7 cellular contexts compared by ENCODE assay signal in the genomic region with DNA sequence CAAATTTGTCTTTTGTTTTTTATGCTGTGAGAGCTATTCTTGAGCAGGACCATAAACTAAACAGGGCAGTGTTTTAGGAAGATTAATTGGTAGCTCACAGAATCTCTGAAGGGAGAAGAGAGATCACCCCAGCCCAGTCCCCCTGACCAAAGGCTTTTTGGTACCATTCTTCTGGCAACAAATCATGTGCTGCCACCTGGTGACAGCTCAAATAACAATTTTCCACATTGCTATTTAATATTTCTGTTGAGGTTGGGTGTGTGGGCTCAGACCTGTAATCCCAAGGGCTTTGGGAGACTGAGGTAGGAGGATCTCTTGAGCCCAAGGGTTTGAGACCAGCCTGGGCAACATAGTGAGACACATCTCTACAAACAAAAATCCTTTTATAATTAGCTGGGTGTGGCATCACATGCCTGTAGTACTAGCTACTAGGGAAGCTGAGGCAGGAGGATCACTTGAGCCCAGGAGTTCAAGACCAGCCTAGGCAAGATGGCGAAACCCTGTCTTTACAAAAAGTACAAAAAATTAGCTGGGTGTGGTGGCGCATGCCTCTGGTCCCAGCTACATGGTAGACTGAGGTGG. TPM values are rescaled to one million over a fixed set of nuclear protein-coding genes. Genes with fewer than 3 reads are reported as not detected.
DNase-seq lines count a peak whose midpoint lies in the region; ATAC-seq lines count a peak whose summit lies in the region.

No MANE protein-coding gene starts in this region.

- DNase-seq in ELF-1 (ENCODE audit: low read depth, low spot score) (peak; percentile 53), KBM-7 (peak; percentile 83), RPMI7951 (ENCODE audit: low read depth) (peak; percentile 53), amniotic epithelial cell (ENCODE audit: low read depth) (peak; percentile 44), iPS-NIHi7 (ENCODE audit: extremely low spot score) (peak; percentile 45)
- DNase-seq in stimulated activated CD4-positive, alpha-beta T cell treated with anti-CD3 and anti-CD28 coated beads, Interleukin-4, amount 100 ng/mL, for 4 hours = peak; percentile 20 to 31

- in situ Hi-C loops in KBM-7 (cut with MboI; ENCODE audit: low pct_unique_long_range_greater_than_20kb, low sequenced_read_pairs) = loop anchor here (10.0 kb wide), 2 partner anchors 138 to 478 kb away; a partner anchor contains a TSS

- no peak for ATAC-seq in esophagus mucosa

RNA-seq across cellular contexts. Expression of a gene that starts 2.2 kb away (rescaled TPM):
- 2.3 and 4.9 TPM in 2 replicates for total RNA-seq in RPMI7951 (2014; rRNA removed; shearing (Covaris generic))
- 5.2 TPM for total RNA-seq in esophagus mucosa

RNA-seq across cellular contexts. Expression of a gene that starts 6.7 kb away (rescaled TPM):
- 2.2 and 2.4 TPM in 2 replicates for total RNA-seq in RPMI7951 (2014; rRNA removed; shearing (Covaris generic))
- total RNA-seq in esophagus mucosa = 0.88 TPM

RNA-seq across cellular contexts. Expression of a gene that starts 6.9 kb away (rescaled TPM):
- total RNA-seq in RPMI7951 (2014; rRNA removed; shearing (Covaris generic)) = 9.1 and 9.8 TPM in 2 replicates
- 4.3 TPM for total RNA-seq in esophagus mucosa

RNA-seq across cellular contexts. Expression of a gene that starts 28.5 kb away (rescaled TPM):
- 948 and 962 TPM in 2 replicates for total RNA-seq in RPMI7951 (2014; rRNA removed; shearing (Covaris generic))
- total RNA-seq in esophagus mucosa = 794 TPM

RNA-seq across cellular contexts. Expression of a gene that starts 57.4 kb away (rescaled TPM):
- total RNA-seq in RPMI7951 (2014; rRNA removed; shearing (Covaris generic)) = 79.2 and 82.5 TPM in 2 replicates
- total RNA-seq in esophagus mucosa = 223 TPM

Comparison
In these comparisons a context has a peak if more than half of its experiments do, and no peak if none do; other contexts are left out.
1. DNase-seq: peak in every context shown above with its lines; median percentile 83 in KBM-7; 53 in ELF-1; 53 in RPMI7951; 45 in iPS-NIHi7; 44 in amniotic epithelial cell; 26 in stimulated activated CD4-positive, alpha-beta T cell treated with anti-CD3 and anti-CD28 coated beads, Interleukin-4, amount 100 ng/mL, for 4 hours.